1 cellular context compared by ENCODE assay signal in the genomic region with DNA sequence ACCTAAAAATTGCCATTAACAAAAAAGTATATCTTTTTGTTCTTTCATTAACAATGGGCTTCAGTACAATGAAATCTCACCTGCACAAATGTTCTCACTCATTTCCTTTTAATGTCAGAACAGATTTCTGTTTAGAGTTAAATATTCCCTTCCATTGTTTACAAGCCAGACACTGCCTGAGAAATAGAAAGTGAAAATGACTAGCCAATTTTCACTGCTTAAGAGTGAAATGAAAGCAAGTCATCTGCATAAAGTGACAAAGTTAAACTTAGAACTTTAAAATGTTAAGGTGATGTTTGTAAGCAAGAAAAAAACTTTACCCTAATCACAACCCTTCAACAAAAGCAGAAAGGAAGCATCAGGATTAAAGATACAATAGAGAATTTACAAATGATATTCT.
TF ChIP-seq lines count a peak whose summit lies in the region.

No MANE protein-coding gene starts in this region.

TF ChIP-seq in K562, 482 proteins besides CTCF, POLR2A, EP300 and RAD21 (continued from another document):
- TF ChIP-seq ZNF592 (IDR thresholded peaks at IDR 0.05) (no peak), TFAM (CRISPR knock-in tag; conservative IDR thresholded peaks at IDR 0.05) (no peak), FOXK2 (conservative IDR thresholded peaks at IDR 0.05 in 1 of 2, IDR thresholded peaks at IDR 0.05 in 1 of 2; ENCODE audit: low read depth in 2 of 2) (peak in 1 of 2 experiments; percentile 38; a peak in 3 of 4 replicates), POLR2H (tag; IDR thresholded peaks at IDR 0.05; ENCODE audit: low read depth) (0 out of 2 replicates have a peak, but pooled peaks have one; percentile 34)
